In genomic region chr2:203830294-203831055, GRCh38 we compare ENCODE assay signal across 20 cellular contexts. TPM values are rescaled to one million over a fixed set of nuclear protein-coding genes. Genes with fewer than 3 reads are reported as not detected.
A peak's percentile ranks its signal among the peaks of the same experiment; 100 is the strongest.
DNase-seq lines count a peak whose midpoint lies in the region; ATAC-seq and TF ChIP-seq lines count a peak whose summit lies in the region.
"Had no signal": no experiment of that assay in that cellular context is flagged by ENCODE, and none has a peak within 500 bp of the region (broad histone marks: within the 10 kb centered on the region; RNA-seq: fewer than 3 reads in every experiment).

No MANE protein-coding gene starts in this region.

- no peaks in the 10 kb centered on the region for H3K27me3 Mint-ChIP-seq in CD4-positive, alpha-beta T cell

- H3K4me3 ChIP-seq in mucosa of descending colon: no peak overlapping the region
- H3K4me3 ChIP-seq: breast epithelium, skin epidermis had no signal

- TF ChIP-seq CTCF in CD4-positive, alpha-beta T cell (IDR thresholded peaks at IDR 0.05): no peak
- no peak for TF ChIP-seq CTCF in mucosa of descending colon (IDR thresholded peaks at IDR 0.05)

- H3K4me1 Mint-ChIP-seq in CD4-positive, alpha-beta T cell (ENCODE audit: low read depth): peaks cover 14% of the 10 kb centered on the region

- no peak for DNase-seq in CD4-positive, alpha-beta T cell
- peak; percentile 16 to 51 (median 30) for DNase-seq in activated CD4-positive, CD25-positive, alpha-beta regulatory T cell (lab: John Stamatoyannopoulos, UW)
- DNase-seq in activated T-helper 9 cell treated with anti-CD3 and anti-CD28 coated beads, Interleukin-2, amount 50 U/mL, for 16 hours (ENCODE audit: low read depth): peak; percentile 38
- DNase-seq in stimulated activated CD4-positive, alpha-beta T cell treated with anti-CD3 and anti-CD28 coated beads, Interleukin-1b, Interleukin-23, amount 100 ng/mL, for 48 hours: peak; percentile 87
- DNase-seq in NCI-H82 (lab: John Stamatoyannopoulos, UW) (no peak), anterior cingulate cortex (lab: John Stamatoyannopoulos, UW) (no peak), mucosa of descending colon (no peak), glomerular visceral epithelial cell (ENCODE audit: extremely low spot score) (no peak)
- DNase-seq: AML-193; effector CD4-positive, alpha-beta T cell; KBM-7; left cardiac atrium; NCI-H1105; NCI-H226; SHP77; T1000 had no signal

- no peak overlapping the region for H3K27ac ChIP-seq in CD4-positive, alpha-beta T cell (ENCODE audit: low read depth, low read length)
- H3K27ac ChIP-seq: breast epithelium, HL-60, parathyroid adenoma had no signal

- H3K27me3 ChIP-seq in CD4-positive, alpha-beta T cell (ENCODE audit: control insufficient read depth, insufficient read depth, low read length): no peaks in the 10 kb centered on the region
- H3K27me3 ChIP-seq: breast epithelium had no signal

- H3K4me3 Mint-ChIP-seq in CD4-positive, alpha-beta T cell: no peak overlapping the region

- no peaks in the 10 kb centered on the region for H3K9me3 ChIP-seq in CD4-positive, alpha-beta T cell (ENCODE audit: control insufficient read depth, low read length)
- no peaks in the 10 kb centered on the region for H3K9me3 ChIP-seq in mucosa of descending colon
- H3K9me3 ChIP-seq: breast epithelium had no signal

- ATAC-seq in CD4-positive, alpha-beta T cell (ENCODE audit: poor library complexity): peak; percentile 37
- ATAC-seq in mucosa of descending colon: no peak
- ATAC-seq: left cardiac atrium had no signal

- H3K36me3 ChIP-seq in mucosa of descending colon (ENCODE audit: low read depth): no peaks in the 10 kb centered on the region
- H3K36me3 ChIP-seq: breast epithelium had no signal

- POLR2A ChIA-PET in CD4-positive, alpha-beta T cell (lab: Charles Lee): interaction anchor here (1.0 kb wide), 1 partner anchor 90 kb away, joined by 3 read pairs; no protein-coding TSS in a partner anchor

- H3K36me3 Mint-ChIP-seq in CD4-positive, alpha-beta T cell (ENCODE audit: low read depth): no peaks in the 10 kb centered on the region

- peak overlapping the region; percentile 47 for H3K27ac Mint-ChIP-seq in CD4-positive, alpha-beta T cell

- no peaks in the 10 kb centered on the region for H3K4me1 ChIP-seq in mucosa of descending colon (ENCODE audit: low read depth)
- H3K4me1 ChIP-seq: breast epithelium, parathyroid adenoma had no signal

- no peaks in the 10 kb centered on the region for H3K9me3 Mint-ChIP-seq in CD4-positive, alpha-beta T cell

- intact Hi-C loops in CD4-positive, alpha-beta T cell (cut with DNase I, micrococcal nuclease): no loop called here
- intact Hi-C loops in mucosa of descending colon (cut with DNase I, micrococcal nuclease): no loop called here

- CTCF ChIA-PET in CD4-positive, alpha-beta T cell (lab: Charles Lee): interaction anchor here (0.6 to 1.8 kb wide), 2 partner anchors 15 to 197 kb away, joined by 4 to 7 read pairs; no protein-coding TSS in a partner anchor

RNA-seq across cellular contexts. Expression of gene CTLA4, which starts 37.1 kb away (rescaled TPM):
- total RNA-seq in CD4-positive, alpha-beta T cell: 10 to 100 TPM; 49.8 to 52.0 TPM
- total RNA-seq in mucosa of descending colon: under 1 TPM; 0.14 to 0.96 (median 0.51) TPM

Comparison
In these comparisons a context has a peak if more than half of its experiments do, and no peak if none do; other contexts are left out.
1. DNase-seq: peak in activated CD4-positive, CD25-positive, alpha-beta regulatory T cell (4 of 4), activated T-helper 9 cell treated with anti-CD3 and anti-CD28 coated beads, Interleukin-2, amount 50 U/mL, for 16 hours (single experiment) and stimulated activated CD4-positive, alpha-beta T cell treated with anti-CD3 and anti-CD28 coated beads, Interleukin-1b, Interleukin-23, amount 100 ng/mL, for 48 hours (single experiment); none in CD4-positive, alpha-beta T cell (0 of 10), NCI-H82 (single experiment), anterior cingulate cortex (0 of 58), mucosa of descending colon (0 of 3) and glomerular visceral epithelial cell (single experiment).
2. RNA of gene CTLA4, which starts 37.1 kb away (total RNA-seq): 49.8 to 52.0 TPM in CD4-positive, alpha-beta T cell; 0.14 to 0.96 TPM in mucosa of descending colon; every median in the first group is over 10 times any median in the second.